12 cellular contexts compared by ENCODE assay signal in the genomic region with DNA sequence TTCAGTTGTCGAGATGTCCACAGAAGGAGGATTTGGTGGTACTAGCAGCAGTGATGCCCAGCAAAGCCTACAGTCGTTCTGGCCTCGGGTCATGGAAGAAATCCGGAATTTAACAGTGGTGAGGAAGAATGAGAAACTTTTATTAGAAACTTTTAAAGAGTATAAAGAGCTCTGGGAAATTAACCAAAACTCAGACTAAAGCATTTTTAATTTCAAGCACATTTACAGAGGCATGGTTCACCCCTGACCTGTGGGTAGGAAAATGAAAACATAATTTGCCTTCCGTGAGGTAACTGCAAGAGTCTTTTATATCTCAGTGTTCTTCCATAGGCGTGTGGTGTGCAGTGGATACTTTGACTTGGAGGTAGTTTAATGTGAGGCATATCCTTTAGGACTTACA. TPM values are rescaled to one million over a fixed set of nuclear protein-coding genes. Genes with fewer than 3 reads are reported as not detected.
DNase-seq lines count a peak whose midpoint lies in the region; ATAC-seq and TF ChIP-seq lines count a peak whose summit lies in the region.
"Had no signal": no experiment of that assay in that cellular context is flagged by ENCODE, and none has a peak within 500 bp of the region (broad histone marks: within the 10 kb centered on the region; RNA-seq: fewer than 3 reads in every experiment).

No MANE protein-coding gene starts in this region.

- peaks cover 86% of the 10 kb centered on the region for H3K79me2 ChIP-seq in Karpas-422 (ENCODE audit: low read length)

- H3K36me3 Mint-ChIP-seq in brain (peaks cover 58% of the 10 kb centered on the region), mesothelial cell of epicardium (peaks cover 37% of the 10 kb centered on the region)

- TF ChIP-seq POLR2A in uterus (IDR thresholded peaks at IDR 0.05), result no peak

- H3K9me3 Mint-ChIP-seq in brain, result no peaks in the 10 kb centered on the region
- no peaks in the 10 kb centered on the region for H3K9me3 Mint-ChIP-seq in mesothelial cell of epicardium
- H3K9me3 Mint-ChIP-seq: CD4-positive, CD25-positive, alpha-beta regulatory T cell had no signal

- ATAC-seq in aorta (ENCODE audit: low FRiP score), result no peak

- no peak for TF ChIP-seq CTCF in brain (conservative IDR thresholded peaks at IDR 0.05)
- no peak for TF ChIP-seq CTCF in mesothelial cell of epicardium (IDR thresholded peaks at IDR 0.05; ENCODE audit: unreplicated experiment)
- no peak for TF ChIP-seq CTCF in uterus (IDR thresholded peaks at IDR 0.05)

- H3K9me3 ChIP-seq in Karpas-422 (ENCODE audit: low read length) (no peaks in the 10 kb centered on the region), uterus (no peaks in the 10 kb centered on the region), aorta (ENCODE audit: control insufficient read depth, low read length) (no peaks in the 10 kb centered on the region)

- H3K27me3 ChIP-seq in Karpas-422 (ENCODE audit: low read length) (no peaks in the 10 kb centered on the region), uterus (no peaks in the 10 kb centered on the region), aorta (ENCODE audit: control insufficient read depth in 1 of 2, insufficient read depth in 2 of 2, low read length in 1 of 2) (no peaks in the 10 kb centered on the region)

- no peaks in the 10 kb centered on the region for H3K9me2 ChIP-seq in Karpas-422 (replicated peaks; ENCODE audit: insufficient read depth, low read length)

- H3K4me3 ChIP-seq in Karpas-422 (ENCODE audit: low read length), result no peak overlapping the region
- H3K4me3 ChIP-seq in uterus, result no peak overlapping the region
- no peak overlapping the region for H3K4me3 ChIP-seq in aorta (ENCODE audit: low read length in 2 of 2)

- no peak overlapping the region for H2AFZ ChIP-seq in Karpas-422 (ENCODE audit: low read length)

- H3K4me1 ChIP-seq in Karpas-422 (ENCODE audit: low read length) (peaks cover 51% of the 10 kb centered on the region), uterus (no peaks in the 10 kb centered on the region), aorta (ENCODE audit: control insufficient read depth in 1 of 2, insufficient read depth in 2 of 2, low read length in 2 of 2) (no peaks in the 10 kb centered on the region)

- H3K27ac Mint-ChIP-seq in brain (peak overlapping the region in 3 of 5 experiments; percentile 29 to 77 (median 37)), mesothelial cell of epicardium (peak overlapping the region; percentile 66)

- H3K27me3 Mint-ChIP-seq in brain (no peaks in the 10 kb centered on the region), mesothelial cell of epicardium (ENCODE audit: low read depth) (no peaks in the 10 kb centered on the region)
- H3K27me3 Mint-ChIP-seq: CD4-positive, CD25-positive, alpha-beta regulatory T cell had no signal

- intact Hi-C loops in uterus (cut with DNase I; ENCODE audit: low total_unique reads) (no loop called here), aorta (cut with DNase I) (no loop called here)

- no peak overlapping the region for H3K9ac ChIP-seq in Karpas-422 (ENCODE audit: low read length)

- DNase-seq in Karpas-422 (no peak), mesothelial cell of epicardium (ENCODE audit: low spot score in 2 of 2, unreplicated experiment in 2 of 2) (no peak), uterus (no peak), NCI-H446 treated with DMSO at 0.1 percent for 48 hours (lab: John Stamatoyannopoulos, UW) (no peak), SW 1271 (lab: John Stamatoyannopoulos, UW) (no peak), aorta (no peak)
- DNase-seq: CD4-positive, CD25-positive, alpha-beta regulatory T cell; KBM-7; NCI-H1436 treated with DMSO at 0.1 percent for 48 hours; NCI-H2029 treated with DMSO at 0.1 percent for 48 hours; NCI-H510A had no signal

- 0 out of 2 replicates have a peak overlapping the region, but pooled peaks have one; percentile 48 for H3K27ac ChIP-seq in Karpas-422 (ENCODE audit: low read length)
- H3K27ac ChIP-seq in uterus, result peak overlapping the region; percentile 17 to 28
- no peak overlapping the region for H3K27ac ChIP-seq in aorta (ENCODE audit: low read depth in 1 of 2, low read length in 2 of 2)

- H3K4me3 Mint-ChIP-seq in brain (no peak overlapping the region), mesothelial cell of epicardium (no peak overlapping the region)
- H3K4me3 Mint-ChIP-seq: CD4-positive, CD25-positive, alpha-beta regulatory T cell had no signal

- H3K4me2 ChIP-seq in Karpas-422 (ENCODE audit: low read depth, low read length, poor library complexity, severe bottlenecking), result no peak overlapping the region

- WGBS in aorta, 2 donors, result 67 to 71% methylated on average over 6 of the region's 6 CpGs

- H3K36me3 ChIP-seq in Karpas-422 (ENCODE audit: insufficient read depth, low read length), result peaks cover 53% of the 10 kb centered on the region
- H3K36me3 ChIP-seq in uterus, result no peaks in the 10 kb centered on the region
- H3K36me3 ChIP-seq in aorta (ENCODE audit: control insufficient read depth in 1 of 2, insufficient read depth in 2 of 2, low read length in 1 of 2), result no peaks in the 10 kb centered on the region

- peaks cover 44% of the 10 kb centered on the region for H3K4me1 Mint-ChIP-seq in brain
- H3K4me1 Mint-ChIP-seq in mesothelial cell of epicardium, result peaks cover 23% of the 10 kb centered on the region

- no peaks in the 10 kb centered on the region for H4K20me1 ChIP-seq in Karpas-422 (ENCODE audit: insufficient read depth, low read depth, low read length)

RNA-seq across cellular contexts. Expression of a gene that starts 44.8 kb away (rescaled TPM):
- total RNA-seq in Karpas-422 (2014; rRNA removed; shearing (Covaris generic); ENCODE audit: low replicate concordance), result 2.3 and 3.2 TPM in 2 replicates
- polyA plus RNA-seq in brain (ENCODE audit: insufficient read depth, low read depth, low replicate concordance) (1.8 TPM), aorta (10 to 100 TPM in 1 of 2 donors, under 1 TPM in 1; 0.88 to 10.0 TPM)
- total RNA-seq in mesothelial cell of epicardium (0.78 to 0.97 TPM (median 0.79 TPM) in 3 replicates), uterus (10 to 100 TPM in 1 of 4 donors, 1 to 10 TPM in 2, not detected in 1; 2.7 to 13.4 (median 7.4) TPM), aorta (1 to 10 TPM; 7.2 to 8.7 TPM)

RNA-seq across cellular contexts. Expression of a gene that starts 47.3 kb away (rescaled TPM):
- total RNA-seq in Karpas-422 (2014; rRNA removed; shearing (Covaris generic); ENCODE audit: low replicate concordance), result 52.4 and 62.6 TPM in 2 replicates
- polyA plus RNA-seq in brain (ENCODE audit: insufficient read depth, low read depth, low replicate concordance), result 88.3 TPM
- total RNA-seq in mesothelial cell of epicardium, result 91.0 to 101 TPM (median 91.2 TPM) in 3 replicates
- 10 to 100 TPM; 31.8 to 63.3 (median 44.0) TPM for total RNA-seq in uterus
- 10 to 100 TPM; 39.1 to 56.4 TPM for total RNA-seq in aorta
- polyA plus RNA-seq in aorta, result 10 to 100 TPM; 21.3 to 36.2 TPM

Comparison
In these comparisons a context has a peak if more than half of its experiments do, and no peak if none do; other contexts are left out.
1. H3K27ac ChIP-seq: peak in Karpas-422 (single experiment) and uterus (2 of 2); none in aorta (0 of 2).